9 cellular contexts compared by ENCODE assay signal in genomic region chr10:50937230-50937907, GRCh38. TPM values are rescaled to one million over a fixed set of nuclear protein-coding genes. Genes with fewer than 3 reads are reported as not detected.
DNase-seq lines count a peak whose midpoint lies in the region; ATAC-seq, FAIRE-seq and TF ChIP-seq lines count a peak whose summit lies in the region.
"Had no signal": no experiment of that assay in that cellular context is flagged by ENCODE, and none has a peak within 500 bp of the region (broad histone marks: within the 10 kb centered on the region; RNA-seq: fewer than 3 reads in every experiment).

No MANE protein-coding gene starts in this region.

- no peaks in the 10 kb centered on the region for H3K4me1 Mint-ChIP-seq in stimulated activated naive B cell treated with anti-CD40 and anti-IgM and Interleukin-4, amounts not matched to agents 10 μg/mL and 1 μg/mL and 100 μg/mL, for 72 hours
- no peaks in the 10 kb centered on the region for H3K4me1 Mint-ChIP-seq in T-helper 2 cell treated with Interferon-gamma antibody and Interleukin-4, amounts not matched to agents 5 μg/mL and 100 μg/mL, for 36 hours (ENCODE audit: low read depth)

- H3K4me3 ChIP-seq in HepG2 (replicated peaks in 1 of 3; ENCODE audit: insufficient read depth in 1 of 3, low read depth in 2 of 3, low read length in 3 of 3): no peak overlapping the region
- H3K4me3 ChIP-seq: HAP-1 had no signal

- H3K27ac Mint-ChIP-seq in stimulated activated naive B cell treated with anti-CD40 and anti-IgM and Interleukin-4, amounts not matched to agents 10 μg/mL and 1 μg/mL and 100 μg/mL, for 72 hours: no peak overlapping the region
- H3K27ac Mint-ChIP-seq in T-helper 2 cell treated with Interferon-gamma antibody and Interleukin-4, amounts not matched to agents 5 μg/mL and 100 μg/mL, for 36 hours: no peak overlapping the region

- no peak for TF ChIP-seq POLR2A in HepG2 (IDR thresholded peaks at IDR 0.05; ENCODE audit: insufficient read depth in 1 of 2, low read depth in 2 of 2, low read length in 2 of 2)

- no peaks in the 10 kb centered on the region for H3K36me3 ChIP-seq in HepG2 (replicated peaks in 1 of 2; ENCODE audit: control insufficient read depth in 1 of 2, insufficient read depth in 2 of 2, low read length in 2 of 2)
- H3K36me3 ChIP-seq: HAP-1 had no signal

- no peaks in the 10 kb centered on the region for H3K4me1 ChIP-seq in HepG2 (ENCODE audit: insufficient read depth, low read length)
- H3K4me1 ChIP-seq: HAP-1 had no signal

- POLR2A ChIA-PET in HepG2 (lab: Yijun Ruan, JAX): no interaction called here

- peak; percentile 60 for TF ChIP-seq CTCF in HepG2 (CRISPR knock-in tag; IDR thresholded peaks at IDR 0.05)

- TF ChIP-seq RAD21 in HepG2 (CRISPR knock-in tag; IDR thresholded peaks at IDR 0.05): no peak

- H3K9me3 Mint-ChIP-seq in stimulated activated naive B cell treated with anti-CD40 and anti-IgM and Interleukin-4, amounts not matched to agents 10 μg/mL and 1 μg/mL and 100 μg/mL, for 72 hours: peaks cover 0 to 2% of the 10 kb centered on the region in 2 donors
- H3K9me3 Mint-ChIP-seq in T-helper 2 cell treated with Interferon-gamma antibody and Interleukin-4, amounts not matched to agents 5 μg/mL and 100 μg/mL, for 36 hours: no peaks in the 10 kb centered on the region

- CTCF ChIA-PET in HepG2 (lab: Yijun Ruan, JAX; ENCODE audit: low intra/inter-chr PET ratio, low total read pairs): interaction anchor here (1.2 kb wide), 1 partner anchor 64 kb away, joined by 3 read pairs; no protein-coding TSS in a partner anchor

- TF ChIP-seq EP300 in HepG2 (IDR thresholded peaks at IDR 0.05; ENCODE audit: low read depth in 2 of 2, low read length in 2 of 2) (no peak), HepG2 (CRISPR knock-in tag; IDR thresholded peaks at IDR 0.05; ENCODE audit: borderline replicate concordance) (no peak)

- no peak overlapping the region for H3K4me3 Mint-ChIP-seq in stimulated activated naive B cell treated with anti-CD40 and anti-IgM and Interleukin-4, amounts not matched to agents 10 μg/mL and 1 μg/mL and 100 μg/mL, for 72 hours
- H3K4me3 Mint-ChIP-seq in T-helper 2 cell treated with Interferon-gamma antibody and Interleukin-4, amounts not matched to agents 5 μg/mL and 100 μg/mL, for 36 hours: no peak overlapping the region

- no peak overlapping the region for H3K27ac ChIP-seq in HepG2 (ENCODE audit: extremely low read length, insufficient read depth, low read length)

- BruUV-seq in HepG2 (replicated peaks; lab: Mats Ljungman, UMichigan): no TSS peak

- H3K4me2 ChIP-seq in HepG2 (ENCODE audit: low read depth, low read length): no peak overlapping the region

- H3K79me2 ChIP-seq in HepG2 (ENCODE audit: insufficient read depth, low read length): no peaks in the 10 kb centered on the region

- no peak overlapping the region for H2AFZ ChIP-seq in HepG2 (ENCODE audit: low read length)

- in situ Hi-C loops in HepG2 (cut with HindIII; ENCODE audit: extremely low pct_ligation_motif_present, low pct_unique_long_range_greater_than_20kb): no loop called here

- no peaks in the 10 kb centered on the region for H3K36me3 Mint-ChIP-seq in stimulated activated naive B cell treated with anti-CD40 and anti-IgM and Interleukin-4, amounts not matched to agents 10 μg/mL and 1 μg/mL and 100 μg/mL, for 72 hours
- no peaks in the 10 kb centered on the region for H3K36me3 Mint-ChIP-seq in T-helper 2 cell treated with Interferon-gamma antibody and Interleukin-4, amounts not matched to agents 5 μg/mL and 100 μg/mL, for 36 hours (ENCODE audit: low read depth)

- ATAC-seq in HepG2: peak; percentile 40; the same call in 1 of the 3 replicates
- ATAC-seq in stimulated activated naive B cell treated with anti-CD40 and anti-IgM and Interleukin-4, amounts not matched to agents 10 μg/mL and 1 μg/mL and 100 μg/mL, for 72 hours (replicated peaks): no peak
- ATAC-seq in GM18498 (IDR thresholded peaks at IDR 0.05; ENCODE audit: unreplicated experiment): no peak

- H3K9ac ChIP-seq in HepG2 (ENCODE audit: insufficient read depth, low read depth, low read length): no peak overlapping the region

- 0% methylated on average over 4 of the region's 4 CpGs for WGBS in HepG2 (ENCODE audit: low lambda C conversion rate)

- H3K27me3 ChIP-seq in HepG2 (ENCODE audit: control insufficient read depth in 1 of 2, insufficient read depth in 2 of 2, low read length in 2 of 2): no peaks in the 10 kb centered on the region

- no peaks in the 10 kb centered on the region for H4K20me1 ChIP-seq in HepG2 (ENCODE audit: insufficient read depth, low read length)

- peak; percentile 86 for FAIRE-seq in HepG2 (lab: Jason Lieb, UNC)

- peaks cover 5 to 7% of the 10 kb centered on the region in 2 donors for H3K27me3 Mint-ChIP-seq in stimulated activated naive B cell treated with anti-CD40 and anti-IgM and Interleukin-4, amounts not matched to agents 10 μg/mL and 1 μg/mL and 100 μg/mL, for 72 hours
- no peaks in the 10 kb centered on the region for H3K27me3 Mint-ChIP-seq in T-helper 2 cell treated with Interferon-gamma antibody and Interleukin-4, amounts not matched to agents 5 μg/mL and 100 μg/mL, for 36 hours (ENCODE audit: low read depth)

- intact Hi-C loops in HepG2 (cut with micrococcal nuclease; ENCODE audit: unreplicated experiment): loop anchor here (1.0 kb wide), 1 partner anchor 148 kb away; no protein-coding TSS in a partner anchor

- no peaks in the 10 kb centered on the region for H3K9me3 ChIP-seq in HepG2 (ENCODE audit: low read length)
- H3K9me3 ChIP-seq: HAP-1 had no signal

- peak; percentile 9 for DNase-seq in COLO829 (ENCODE audit: low spot score)
- DNase-seq in HuH-7.5 (ENCODE audit: low spot score): peak; percentile 4
- peak; percentile 10 for DNase-seq in brain pericyte (ENCODE audit: low read depth, low spot score)
- DNase-seq in HepG2 (ENCODE audit: low spot score): peak; percentile 24
- DNase-seq in stimulated activated naive B cell treated with anti-CD40 and anti-IgM and Interleukin-4, amounts not matched to agents 10 μg/mL and 1 μg/mL and 100 μg/mL, for 72 hours: no peak
- no peak for DNase-seq in activated CD4-positive, alpha-beta T cell treated with anti-CD3 and anti-CD28 coated beads for 48 hours
- DNase-seq in T-helper 2 cell treated with Interferon-gamma antibody and Interleukin-4, amounts not matched to agents 5 μg/mL and 100 μg/mL, for 36 hours (ENCODE audit: low spot score): no peak

TF ChIP-seq in HepG2, 621 proteins besides CTCF, POLR2A, EP300 and RAD21:
- TF ChIP-seq STAG1 (CRISPR knock-in tag; IDR thresholded peaks at IDR 0.05) (peak; percentile 32; the same call in 1 of the 2 replicates), NAIF1 (CRISPR knock-in tag; IDR thresholded peaks at IDR 0.05; ENCODE audit: borderline replicate concordance) (peak; percentile 98), HNRNPLL (IDR thresholded peaks at IDR 0.05; ENCODE audit: low read depth, low read length, poor library complexity, severe bottlenecking) (peak; percentile 89), WIZ (CRISPR knock-in tag; IDR thresholded peaks at IDR 0.05) (no peak), SMC3 (IDR thresholded peaks at IDR 0.05; ENCODE audit: low read length) (peak; percentile 35; the same call in 1 of the 2 replicates), NR2F6 (IDR thresholded peaks at IDR 0.05) (no peak), NR2F6 (CRISPR knock-in tag; IDR thresholded peaks at IDR 0.05) (no peak)

RNA-seq across cellular contexts. Expression of gene A1CF, which starts 51.9 kb away (rescaled TPM):
- total RNA-seq in HepG2 (2016; rRNA removed; fragmentation: Illumina TruSeq; extraction: Trizol): 58.1 and 102 TPM in 2 replicates
- 11.3 and 11.5 TPM in 2 replicates for total RNA-seq in HepG2 (2016; cell fraction: cytosol; rRNA removed; fragmentation: Illumina TruSeq; extraction: Trizol; ENCODE audit: low read depth)
- 57.5 and 103 TPM in 2 replicates for total RNA-seq in HepG2 (2016; cell fraction: insoluble cytoplasmic fraction; rRNA removed; fragmentation: Illumina TruSeq; extraction: Trizol)
- 18.4 and 22.9 TPM in 2 replicates for total RNA-seq in HepG2 (2016; cell fraction: membrane; rRNA removed; fragmentation: Illumina TruSeq; extraction: Trizol)
- total RNA-seq in HepG2 (2016; cell fraction: nucleus; rRNA removed; fragmentation: Illumina TruSeq; extraction: Trizol): 42.4 and 44.5 TPM in 2 replicates
- 43.2 and 56.1 TPM in 2 replicates for polyA plus RNA-seq in HepG2 (2011; rRNA removed)
- 40.9 and 43.6 TPM in 2 replicates for polyA plus RNA-seq in HepG2 (2011; cell fraction: cytosol; rRNA removed)
- 25.7 and 31.3 TPM in 2 replicates for polyA plus RNA-seq in HepG2 (2011; cell fraction: nucleus; rRNA removed)
- polyA plus RNA-seq in HepG2 (2012): 35.0 and 53.6 TPM in 2 replicates
- 9.7 and 10.6 TPM in 2 replicates for polyA plus RNA-seq in HepG2 (2016; cell fraction: cytosol; fragmentation: Illumina TruSeq; extraction: Trizol; ENCODE audit: low read depth)
- 77.8 and 79.0 TPM in 2 replicates for polyA plus RNA-seq in HepG2 (2016; cell fraction: insoluble cytoplasmic fraction; fragmentation: Illumina TruSeq; extraction: Trizol; ENCODE audit: low read depth)
- 13.8 and 15.5 TPM in 2 replicates for polyA plus RNA-seq in HepG2 (2016; cell fraction: membrane; fragmentation: Illumina TruSeq; extraction: Trizol; ENCODE audit: low read depth)
- polyA plus RNA-seq in HepG2 (2016; cell fraction: nucleus; fragmentation: Illumina TruSeq; extraction: Trizol; ENCODE audit: insufficient read depth, low read depth): 35.1 and 43.4 TPM in 2 replicates
- 84.3 TPM in 1 of 2 replicates, not detected in the other for polyA minus RNA-seq in HepG2 (2011; rRNA and poly(A)+ RNA removed; ENCODE audit: low replicate concordance)
- polyA minus RNA-seq in HepG2 (2011; cell fraction: cytosol; rRNA and poly(A)+ RNA removed): 33.4 and 36.7 TPM in 2 replicates
- polyA minus RNA-seq in HepG2 (2011; cell fraction: nucleus; rRNA and poly(A)+ RNA removed): 28.6 and 40.7 TPM in 2 replicates

Comparison
In these comparisons a context has a peak if more than half of its experiments do, and no peak if none do; other contexts are left out.
1. DNase-seq: peak in COLO829 (single experiment), HuH-7.5 (single experiment), brain pericyte (single experiment) and HepG2 (single experiment); none in stimulated activated naive B cell treated with anti-CD40 and anti-IgM and Interleukin-4, amounts not matched to agents 10 μg/mL and 1 μg/mL and 100 μg/mL, for 72 hours (single experiment), activated CD4-positive, alpha-beta T cell treated with anti-CD3 and anti-CD28 coated beads for 48 hours (single experiment) and T-helper 2 cell treated with Interferon-gamma antibody and Interleukin-4, amounts not matched to agents 5 μg/mL and 100 μg/mL, for 36 hours (single experiment).